Comparison of ENCODE assay signal across 10 cellular contexts in genomic region chr6:97437087-97437486, GRCh38.
DNase-seq lines count a peak whose midpoint lies in the region; ATAC-seq and TF ChIP-seq lines count a peak whose summit lies in the region.
"Had no signal": no experiment of that assay in that cellular context is flagged by ENCODE, and none has a peak within 500 bp of the region (broad histone marks: within the 10 kb centered on the region; RNA-seq: fewer than 3 reads in every experiment).

No MANE protein-coding gene starts in this region.

- peak; percentile 60 for DNase-seq in ELR (ENCODE audit: low read depth)
- peak; percentile 42 for DNase-seq in NCI-H748 (lab: John Stamatoyannopoulos, UW; ENCODE audit: unreplicated experiment)
- DNase-seq in epithelial cell of proximal tubule (ENCODE audit: low read depth) = no peak
- DNase-seq in retinal pigment epithelial cell (ENCODE audit: low read depth) = peak; percentile 2
- no peak for DNase-seq in HK-2 (ENCODE audit: unreplicated experiment)
- DNase-seq: activated B cell treated with CpG ODN at 0.5 μM for 24 hours had no signal

- H3K4me3 ChIP-seq in epithelial cell of proximal tubule (ENCODE audit: low read depth, low read length) (no peak overlapping the region), retinal pigment epithelial cell (ENCODE audit: low read length) (no peak overlapping the region)
- H3K4me3 ChIP-seq: skin epidermis had no signal

- peak; percentile 57 for ATAC-seq in GM21786 (IDR thresholded peaks at IDR 0.05; ENCODE audit: unreplicated experiment)
- ATAC-seq in GM21619 (IDR thresholded peaks at IDR 0.05; ENCODE audit: unreplicated experiment) = no peak
- ATAC-seq in HG03135 (IDR thresholded peaks at IDR 0.05; ENCODE audit: unreplicated experiment) = no peak

- TF ChIP-seq CTCF in epithelial cell of proximal tubule (conservative IDR thresholded peaks at IDR 0.05; ENCODE audit: low read depth, low read length) (peak; percentile 94), retinal pigment epithelial cell (conservative IDR thresholded peaks at IDR 0.05; ENCODE audit: low read depth, low read length) (peak; percentile 96)

Comparison
In these comparisons a context has a peak if more than half of its experiments do, and no peak if none do; other contexts are left out.
1. DNase-seq: peak in ELR (single experiment), NCI-H748 (single experiment) and retinal pigment epithelial cell (single experiment); none in epithelial cell of proximal tubule (single experiment) and HK-2 (single experiment).